8 cellular contexts compared by ENCODE assay signal in the genomic region with DNA sequence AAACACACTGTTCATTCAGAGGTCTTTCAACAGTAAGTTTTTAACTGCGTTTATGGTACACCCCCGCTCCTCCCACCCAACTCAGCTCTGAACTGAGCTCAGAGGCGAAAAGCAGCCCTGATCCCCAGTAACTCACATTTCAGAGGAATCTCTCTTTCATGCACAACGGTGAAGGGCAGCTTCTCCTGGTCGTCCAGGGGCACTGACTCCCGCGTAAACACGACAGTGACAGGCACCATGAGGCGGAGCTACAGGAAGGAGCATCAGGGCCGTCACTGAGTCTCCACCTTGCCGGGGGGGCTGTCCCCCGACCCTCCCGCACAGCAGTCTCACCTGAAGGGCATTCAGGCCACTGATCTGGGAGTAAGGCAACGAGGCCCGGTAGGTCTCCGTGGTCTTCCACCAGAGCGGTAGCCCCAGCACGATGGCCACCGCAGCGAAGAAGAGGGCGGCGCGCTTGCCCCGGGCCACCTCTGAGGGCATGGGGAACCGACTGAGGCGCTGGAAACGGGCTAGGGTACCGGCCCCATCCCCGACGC. TPM values are rescaled to one million over a fixed set of nuclear protein-coding genes. Genes with fewer than 3 reads are reported as not detected.
DNase-seq lines count a peak whose midpoint lies in the region; ATAC-seq and TF ChIP-seq lines count a peak whose summit lies in the region.

No MANE protein-coding gene starts in this region.

- POLR2A ChIA-PET in activated B cell treated with CpG ODN at 0.5 μM for 24 hours (lab: Charles Lee) = interaction anchor here (0.7 to 9.2 kb wide), 16 partner anchors 12 to 381 kb away, joined by 3 to 160 read pairs (median 6); partner anchors contain the start of genes BLTP2, PHF12, POLDIP2 and PROCA1

- TF ChIP-seq CTCF in activated B cell treated with CpG ODN at 0.5 μM for 24 hours (IDR thresholded peaks at IDR 0.05) = no peak

- H3K27me3 Mint-ChIP-seq in activated B cell treated with CpG ODN at 0.5 μM for 24 hours = no peaks in the 10 kb centered on the region
- peaks cover 10% of the 10 kb centered on the region for H3K27me3 Mint-ChIP-seq in dendritic cell treated with granulocyte-macrophage colony-stimulating factor and Interleukin-4, amounts not matched to agents 40 ng/mL and 50 ng/mL, for 4 days
- H3K27me3 Mint-ChIP-seq in memory B cell = no peaks in the 10 kb centered on the region
- no peaks in the 10 kb centered on the region for H3K27me3 Mint-ChIP-seq in stimulated activated naive CD8-positive, alpha-beta T cell treated with anti-CD3 and anti-CD28 coated beads, Interleukin-15, amount 100 ng/mL, for 72 hours

- peak overlapping the region; percentile 87 for H3K27ac Mint-ChIP-seq in activated B cell treated with CpG ODN at 0.5 μM for 24 hours
- H3K27ac Mint-ChIP-seq in dendritic cell treated with granulocyte-macrophage colony-stimulating factor and Interleukin-4, amounts not matched to agents 40 ng/mL and 50 ng/mL, for 4 days = peak overlapping the region; percentile 93
- peak overlapping the region; percentile 91 for H3K27ac Mint-ChIP-seq in memory B cell
- H3K27ac Mint-ChIP-seq in stimulated activated naive CD8-positive, alpha-beta T cell treated with anti-CD3 and anti-CD28 coated beads, Interleukin-15, amount 100 ng/mL, for 72 hours = peak overlapping the region; percentile 94 to 97

- intact Hi-C loops in activated B cell treated with CpG ODN at 0.5 μM for 24 hours (cut with micrococcal nuclease) = loop anchor here (1.0 to 5.0 kb wide), 3 partner anchors 18 to 42 kb away; partner anchors contain the start of genes RSKR, SPAG5 and UNC119
- intact Hi-C loops in dendritic cell treated with granulocyte-macrophage colony-stimulating factor and Interleukin-4, amounts not matched to agents 40 ng/mL and 50 ng/mL, for 4 days (cut with micrococcal nuclease) = no loop called here

- DNase-seq in EL (peak; percentile 35), M059J (ENCODE audit: low read depth) (peak; percentile 42), activated B cell treated with CpG ODN at 0.5 μM for 24 hours (peak; percentile 40), memory B cell (ENCODE audit: low spot score in 2 of 2) (no peak), NCI-H446 treated with DMSO at 0.1 percent for 48 hours (lab: John Stamatoyannopoulos, UW) (no peak)
- DNase-seq in stimulated activated naive CD8-positive, alpha-beta T cell treated with anti-CD3 and anti-CD28 coated beads, Interleukin-15, amount 100 ng/mL, for 72 hours = peak in 1 of 2 donors; percentile 49

- no peaks in the 10 kb centered on the region for H3K9me3 Mint-ChIP-seq in activated B cell treated with CpG ODN at 0.5 μM for 24 hours
- H3K9me3 Mint-ChIP-seq in dendritic cell treated with granulocyte-macrophage colony-stimulating factor and Interleukin-4, amounts not matched to agents 40 ng/mL and 50 ng/mL, for 4 days = no peaks in the 10 kb centered on the region
- H3K9me3 Mint-ChIP-seq in memory B cell = no peaks in the 10 kb centered on the region
- no peaks in the 10 kb centered on the region for H3K9me3 Mint-ChIP-seq in stimulated activated naive CD8-positive, alpha-beta T cell treated with anti-CD3 and anti-CD28 coated beads, Interleukin-15, amount 100 ng/mL, for 72 hours

- H3K4me1 Mint-ChIP-seq in activated B cell treated with CpG ODN at 0.5 μM for 24 hours (peaks cover 60% of the 10 kb centered on the region), memory B cell (peaks cover 30% of the 10 kb centered on the region)
- H3K4me1 Mint-ChIP-seq in dendritic cell treated with granulocyte-macrophage colony-stimulating factor and Interleukin-4, amounts not matched to agents 40 ng/mL and 50 ng/mL, for 4 days (ENCODE audit: low read depth) = peaks cover 36% of the 10 kb centered on the region
- peaks cover 72% of the 10 kb centered on the region for H3K4me1 Mint-ChIP-seq in stimulated activated naive CD8-positive, alpha-beta T cell treated with anti-CD3 and anti-CD28 coated beads, Interleukin-15, amount 100 ng/mL, for 72 hours

- CTCF ChIA-PET in activated B cell treated with CpG ODN at 0.5 μM for 24 hours (lab: Charles Lee) = interaction anchor here (0.6 to 2.0 kb wide), 6 partner anchors 10 to 42 kb away, joined by 3 to 19 read pairs (median 3); partner anchors contain the start of gene SPAG5

- peak overlapping the region; percentile 95 for H3K4me3 Mint-ChIP-seq in activated B cell treated with CpG ODN at 0.5 μM for 24 hours
- H3K4me3 Mint-ChIP-seq in dendritic cell treated with granulocyte-macrophage colony-stimulating factor and Interleukin-4, amounts not matched to agents 40 ng/mL and 50 ng/mL, for 4 days = peak overlapping the region; percentile 97
- peak overlapping the region; percentile 99 for H3K4me3 Mint-ChIP-seq in memory B cell
- peak overlapping the region; percentile 95 to 96 for H3K4me3 Mint-ChIP-seq in stimulated activated naive CD8-positive, alpha-beta T cell treated with anti-CD3 and anti-CD28 coated beads, Interleukin-15, amount 100 ng/mL, for 72 hours

- H3K36me3 Mint-ChIP-seq in activated B cell treated with CpG ODN at 0.5 μM for 24 hours (ENCODE audit: low read depth) (peaks cover 29% of the 10 kb centered on the region), memory B cell (peaks cover 5% of the 10 kb centered on the region)
- H3K36me3 Mint-ChIP-seq in dendritic cell treated with granulocyte-macrophage colony-stimulating factor and Interleukin-4, amounts not matched to agents 40 ng/mL and 50 ng/mL, for 4 days (ENCODE audit: low read depth) = peaks cover 47% of the 10 kb centered on the region

- peak; percentile 23 for ATAC-seq in GM21737 (IDR thresholded peaks at IDR 0.05; ENCODE audit: unreplicated experiment)
- peak; percentile 12 for ATAC-seq in activated B cell treated with CpG ODN at 0.5 μM for 24 hours (ENCODE audit: low read depth)
- peak; percentile 21 for ATAC-seq in memory B cell (ENCODE audit: low read depth)
- peak; percentile 63 for ATAC-seq in stimulated activated naive CD8-positive, alpha-beta T cell treated with anti-CD3 and anti-CD28 coated beads, Interleukin-15, amount 100 ng/mL, for 72 hours

RNA-seq across cellular contexts. Expression of gene PIGS, which starts 0.5 kb away (rescaled TPM):
- total RNA-seq in M059J (2014; rRNA removed; shearing (Covaris generic)) = 112 and 119 TPM in 2 replicates
- 86.4 and 92.2 TPM in 2 replicates for total RNA-seq in activated B cell treated with CpG ODN at 0.5 μM for 24 hours

RNA-seq across cellular contexts. Expression of gene ALDOC, which starts 5.9 kb away (rescaled TPM):
- 0.32 TPM in 1 of 2 replicates, not detected in the other for total RNA-seq in M059J (2014; rRNA removed; shearing (Covaris generic))
- 73.4 and 75.0 TPM in 2 replicates for total RNA-seq in activated B cell treated with CpG ODN at 0.5 μM for 24 hours

RNA-seq across cellular contexts. Expression of gene UNC119, which starts 18.4 kb away (rescaled TPM):
- 29.8 and 36.9 TPM in 2 replicates for total RNA-seq in M059J (2014; rRNA removed; shearing (Covaris generic))
- 426 and 437 TPM in 2 replicates for total RNA-seq in activated B cell treated with CpG ODN at 0.5 μM for 24 hours

RNA-seq across cellular contexts. Expression of gene SPAG5, which starts 28.0 kb away (rescaled TPM):
- total RNA-seq in M059J (2014; rRNA removed; shearing (Covaris generic)) = 52.9 and 104 TPM in 2 replicates
- total RNA-seq in activated B cell treated with CpG ODN at 0.5 μM for 24 hours = 14.6 and 15.8 TPM in 2 replicates

RNA-seq across cellular contexts. Expression of gene RSKR, which starts 43.2 kb away (rescaled TPM):
- 2.2 and 9.7 TPM in 2 replicates for total RNA-seq in M059J (2014; rRNA removed; shearing (Covaris generic))
- 21.0 and 26.8 TPM in 2 replicates for total RNA-seq in activated B cell treated with CpG ODN at 0.5 μM for 24 hours

Comparison
In these comparisons a context has a peak if more than half of its experiments do, and no peak if none do; other contexts are left out.
1. DNase-seq: peak in EL (single experiment), M059J (single experiment) and activated B cell treated with CpG ODN at 0.5 μM for 24 hours (single experiment); none in memory B cell (0 of 2) and NCI-H446 treated with DMSO at 0.1 percent for 48 hours (single experiment).
2. ATAC-seq: peak in every context shown above with its lines; median percentile 63 in stimulated activated naive CD8-positive, alpha-beta T cell treated with anti-CD3 and anti-CD28 coated beads, Interleukin-15, amount 100 ng/mL, for 72 hours; 23 in GM21737; 21 in memory B cell; 12 in activated B cell treated with CpG ODN at 0.5 μM for 24 hours.
3. RNA of gene ALDOC, which starts 5.9 kb away (total RNA-seq): 73.4 to 75.0 TPM in activated B cell treated with CpG ODN at 0.5 μM for 24 hours; 0.32 TPM in M059J; every median in the first group is over 10 times any median in the second.
4. RNA of gene UNC119, which starts 18.4 kb away (total RNA-seq): 426 to 437 TPM in activated B cell treated with CpG ODN at 0.5 μM for 24 hours; 29.8 to 36.9 TPM in M059J; every median in the first group is over 10 times any median in the second.
5. Peak in every context shown above with its lines, with median percentiles within 50 percentile points of each other: H3K27ac Mint-ChIP-seq and H3K4me3 Mint-ChIP-seq.